ENCODE assay signal across 1 cellular context in genomic region chr14:31943861-31944255, GRCh38.
TF ChIP-seq lines count a peak whose summit lies in the region.

No MANE protein-coding gene starts in this region.

TF ChIP-seq in HepG2, 621 proteins besides CTCF, POLR2A, EP300 and RAD21 (continued from another document and continues in another):
- TF ChIP-seq NFAT5 (CRISPR knock-in tag; IDR thresholded peaks at IDR 0.05) = no peak
- TF ChIP-seq ZNF761 (CRISPR knock-in tag; conservative IDR thresholded peaks at IDR 0.05) = no peak
- no peak for TF ChIP-seq ZNF432 (CRISPR knock-in tag; IDR thresholded peaks at IDR 0.05; ENCODE audit: borderline replicate concordance)
- 0 out of 2 replicates have a peak, but pooled peaks have one; percentile 7 for TF ChIP-seq CCDC6 (CRISPR knock-in tag; IDR thresholded peaks at IDR 0.05)
- TF ChIP-seq KLF11 (CRISPR knock-in tag; IDR thresholded peaks at IDR 0.05) = no peak
- TF ChIP-seq AHR (CRISPR knock-in tag; IDR thresholded peaks at IDR 0.05) = 0 out of 2 replicates have a peak, but pooled peaks have one; percentile 25
- no peak for TF ChIP-seq TEAD2 (CRISPR knock-in tag; IDR thresholded peaks at IDR 0.05)
- TF ChIP-seq ESRRA (CRISPR knock-in tag; IDR thresholded peaks at IDR 0.05; ENCODE audit: low read depth) = no peak
- TF ChIP-seq ZNF720 (CRISPR knock-in tag; IDR thresholded peaks at IDR 0.05) = no peak
- TF ChIP-seq LRRFIP1 (CRISPR knock-in tag; conservative IDR thresholded peaks at IDR 0.05) = no peak
- no peak for TF ChIP-seq MAZ (IDR thresholded peaks at IDR 0.05; ENCODE audit: borderline replicate concordance, low read depth, low read length)
- no peak for TF ChIP-seq MAZ (CRISPR knock-in tag; IDR thresholded peaks at IDR 0.05; ENCODE audit: low read depth)
- no peak for TF ChIP-seq NR1H2 (CRISPR knock-in tag; IDR thresholded peaks at IDR 0.05; ENCODE audit: borderline replicate concordance, low read depth)
- TF ChIP-seq ZNF24 (IDR thresholded peaks at IDR 0.05) = no peak
- no peak for TF ChIP-seq ZNF562 (CRISPR knock-in tag; IDR thresholded peaks at IDR 0.05; ENCODE audit: borderline replicate concordance)
- TF ChIP-seq ZNF34 (CRISPR knock-in tag; IDR thresholded peaks at IDR 0.05; ENCODE audit: borderline replicate concordance) = peak; percentile 9; the same call in 1 of the 2 replicates
- TF ChIP-seq ZNF629 (CRISPR knock-in tag; conservative IDR thresholded peaks at IDR 0.05) = no peak
- TF ChIP-seq MBNL3 (CRISPR knock-in tag; conservative IDR thresholded peaks at IDR 0.05) = no peak
- no peak for TF ChIP-seq FOXJ3 (CRISPR knock-in tag; IDR thresholded peaks at IDR 0.05; ENCODE audit: borderline replicate concordance)
- no peak for TF ChIP-seq ZBTB39 (CRISPR knock-in tag; IDR thresholded peaks at IDR 0.05)
- TF ChIP-seq ZNF383 (CRISPR knock-in tag; IDR thresholded peaks at IDR 0.05; ENCODE audit: borderline replicate concordance) = 0 out of 2 replicates have a peak, but pooled peaks have one; percentile 18
- TF ChIP-seq TFDP1 (CRISPR knock-in tag; IDR thresholded peaks at IDR 0.05; ENCODE audit: borderline replicate concordance) = no peak
- no peak for TF ChIP-seq ZNF7 (CRISPR knock-in tag; IDR thresholded peaks at IDR 0.05)
- no peak for TF ChIP-seq REXO4 (CRISPR knock-in tag; IDR thresholded peaks at IDR 0.05; ENCODE audit: borderline replicate concordance)
- TF ChIP-seq ADNP (CRISPR knock-in tag; IDR thresholded peaks at IDR 0.05) = no peak
- TF ChIP-seq ATF7 (IDR thresholded peaks at IDR 0.05) = no peak
- TF ChIP-seq ATF7 (CRISPR knock-in tag; IDR thresholded peaks at IDR 0.05) = no peak
- TF ChIP-seq ZNF512B (CRISPR knock-in tag; IDR thresholded peaks at IDR 0.05; ENCODE audit: borderline replicate concordance) = 0 out of 2 replicates have a peak, but pooled peaks have one; percentile 14
- 0 out of 2 replicates have a peak, but pooled peaks have one; percentile 3 for TF ChIP-seq ZNF335 (CRISPR knock-in tag; IDR thresholded peaks at IDR 0.05)
- no peak for TF ChIP-seq ERF (CRISPR knock-in tag; IDR thresholded peaks at IDR 0.05)
- TF ChIP-seq ZNF318 (CRISPR knock-in tag; IDR thresholded peaks at IDR 0.05) = no peak
- TF ChIP-seq NPAS2 (CRISPR knock-in tag; IDR thresholded peaks at IDR 0.05; ENCODE audit: borderline replicate concordance) = no peak
- TF ChIP-seq UBTF (CRISPR knock-in tag; IDR thresholded peaks at IDR 0.05) = no peak
